8 cellular contexts compared by ENCODE assay signal in the genomic region with DNA sequence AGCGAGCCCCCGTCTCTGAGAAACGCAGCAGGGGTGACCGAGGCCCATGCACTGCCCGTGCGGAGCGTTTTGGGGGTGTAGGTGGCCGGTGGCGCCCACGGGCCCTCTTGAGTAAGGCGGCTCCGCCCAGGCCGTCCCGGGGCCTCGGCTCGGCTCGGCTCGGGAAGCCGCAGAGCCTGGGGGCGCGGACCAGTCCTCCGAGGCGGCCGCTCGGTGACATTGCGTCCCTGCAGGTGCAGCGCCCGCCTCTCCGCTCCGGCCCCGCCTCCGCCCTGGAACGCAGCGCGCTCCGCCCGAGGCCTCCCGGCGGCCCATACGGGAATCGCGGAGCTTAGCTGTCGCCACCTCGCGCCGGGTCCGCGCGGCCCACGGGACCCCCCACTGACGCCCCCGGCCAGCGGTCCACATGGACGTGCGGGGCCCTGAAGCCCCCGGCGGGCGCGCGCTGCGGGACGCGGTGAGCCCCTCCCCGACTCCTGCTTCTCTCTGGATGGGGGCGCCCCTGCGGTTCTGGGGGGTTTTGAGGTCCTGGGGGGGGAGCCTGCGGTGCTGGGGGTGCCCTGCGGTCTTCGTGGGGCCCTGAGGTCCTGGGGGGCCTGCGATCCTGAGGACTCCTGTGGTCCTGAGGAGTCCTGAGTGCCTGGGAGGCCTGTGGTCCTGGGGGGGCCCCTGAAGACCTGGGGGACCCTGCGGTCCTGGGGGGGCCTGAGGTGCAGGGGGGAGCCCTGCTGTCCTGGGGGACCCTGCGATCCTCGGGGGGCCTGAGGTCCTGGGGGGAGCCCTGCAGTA. TPM values are rescaled to one million over a fixed set of nuclear protein-coding genes. Genes with fewer than 3 reads are reported as not detected.
DNase-seq lines count a peak whose midpoint lies in the region; ATAC-seq and TF ChIP-seq lines count a peak whose summit lies in the region.

A gene (plus strand): TSS at position 314 of the 789 bp plus-strand sequence. CDS start 93 bp downstream, at position 407.

- H3K4me2 ChIP-seq in BLaER1 treated with 17β-estradiol and CSF1 and Interleukin-3, amounts not matched to agents 10 nM and 100 nM, result peak within 1 kb of the TSS; percentile 91 to 99 (median 97)

- ATAC-seq in GM19043 (IDR thresholded peaks at IDR 0.05; ENCODE audit: low read depth, unreplicated experiment) (peak; percentile 65), HG03196 (IDR thresholded peaks at IDR 0.05; ENCODE audit: unreplicated experiment) (peak; percentile 54), RWPE2 (ENCODE audit: low read depth) (peak; percentile 62), HG02840 (IDR thresholded peaks at IDR 0.05; ENCODE audit: low FRiP score, unreplicated experiment) (no peak)
- ATAC-seq in activated naive CD8-positive, alpha-beta T cell treated with anti-CD3 and anti-CD28 coated beads, Interleukin-2, amount 10 ng/mL, durations not matched to agents 7 days and 5 days (ENCODE audit: low read depth), result peak; percentile 88

- H3K27me3 Mint-ChIP-seq in activated naive CD8-positive, alpha-beta T cell treated with anti-CD3 and anti-CD28 coated beads, Interleukin-2, amount 10 ng/mL, durations not matched to agents 7 days and 5 days, result peaks cover 2% of the 10 kb centered on the region

- peaks cover 21% of the 10 kb centered on the region for H3K4me1 Mint-ChIP-seq in activated naive CD8-positive, alpha-beta T cell treated with anti-CD3 and anti-CD28 coated beads, Interleukin-2, amount 10 ng/mL, durations not matched to agents 7 days and 5 days

- peaks cover 0 to 17% (median 5%) of the 10 kb centered on the region in 11 experiments; a peak in 11 of 22 replicates for H3K27me3 ChIP-seq in BLaER1 treated with 17β-estradiol and CSF1 and Interleukin-3, amounts not matched to agents 10 nM and 100 nM
- no peaks in the 10 kb centered on the region for H3K27me3 ChIP-seq in RWPE2 (ENCODE audit: insufficient read depth, poor library complexity, severe bottlenecking)
- H3K27me3 ChIP-seq in prostate gland (replicated peaks; ENCODE audit: insufficient read depth), result no peaks in the 10 kb centered on the region

- peaks cover 0 to 11% (median 2%) of the 10 kb centered on the region in 11 experiments; a peak in 12 of 22 replicates for H3K36me3 ChIP-seq in BLaER1 treated with 17β-estradiol and CSF1 and Interleukin-3, amounts not matched to agents 10 nM and 100 nM
- H3K36me3 ChIP-seq in RWPE2 (ENCODE audit: low read depth) (peaks cover 19% of the 10 kb centered on the region), prostate gland (no peaks in the 10 kb centered on the region)

- peak within 1 kb of the TSS; percentile 32 to 71 (median 61); a peak in 21 of 22 replicates for H3K27ac ChIP-seq in BLaER1 treated with 17β-estradiol and CSF1 and Interleukin-3, amounts not matched to agents 10 nM and 100 nM
- H3K27ac ChIP-seq in RWPE2 (ENCODE audit: poor library complexity, severe bottlenecking) (peak within 1 kb of the TSS; percentile 93), prostate gland (peak within 1 kb of the TSS; percentile 81 to 88)

- WGBS in prostate gland, result 4% methylated on average over 20 of the region's 73 CpGs

- peak within 1 kb of the TSS; percentile 63 to 90 (median 78) for H3K9ac ChIP-seq in BLaER1 treated with 17β-estradiol and CSF1 and Interleukin-3, amounts not matched to agents 10 nM and 100 nM

- no peak for DNase-seq in RWPE2 (ENCODE audit: low spot score)
- DNase-seq in activated naive CD8-positive, alpha-beta T cell treated with anti-CD3 and anti-CD28 coated beads, Interleukin-2, amount 10 ng/mL, durations not matched to agents 7 days and 5 days, result peak; percentile 79
- DNase-seq in cardiac septum (ENCODE audit: low spot score), result peak; percentile 74
- DNase-seq in prostate gland (ENCODE audit: low spot score), result peak; percentile 56

- POLR2A ChIA-PET in activated naive CD8-positive, alpha-beta T cell treated with anti-CD3 and anti-CD28 coated beads, Interleukin-2, amount 10 ng/mL, durations not matched to agents 7 days and 5 days (lab: Charles Lee), result interaction anchor here (0.5 to 1.4 kb wide), 4 partner anchors 12 to 573 kb away, joined by 3 to 4 read pairs (median 4); no protein-coding TSS in a partner anchor

- peaks cover 2 to 65% (median 48%) of the 10 kb centered on the region in 11 experiments; a peak in 20 of 22 replicates for H4K20me1 ChIP-seq in BLaER1 treated with 17β-estradiol and CSF1 and Interleukin-3, amounts not matched to agents 10 nM and 100 nM

- H3K27ac Mint-ChIP-seq in activated naive CD8-positive, alpha-beta T cell treated with anti-CD3 and anti-CD28 coated beads, Interleukin-2, amount 10 ng/mL, durations not matched to agents 7 days and 5 days, result peak within 1 kb of the TSS; percentile 80

- peak; percentile 79 for TF ChIP-seq POLR2A in prostate gland (IDR thresholded peaks at IDR 0.05)

- H3K4me3 Mint-ChIP-seq in activated naive CD8-positive, alpha-beta T cell treated with anti-CD3 and anti-CD28 coated beads, Interleukin-2, amount 10 ng/mL, durations not matched to agents 7 days and 5 days, result peak within 1 kb of the TSS; percentile 75

- peaks cover 3% of the 10 kb centered on the region for H3K36me3 Mint-ChIP-seq in activated naive CD8-positive, alpha-beta T cell treated with anti-CD3 and anti-CD28 coated beads, Interleukin-2, amount 10 ng/mL, durations not matched to agents 7 days and 5 days

- H3K9me3 ChIP-seq in BLaER1 treated with 17β-estradiol and CSF1 and Interleukin-3, amounts not matched to agents 10 nM and 100 nM (replicated peaks in 1 of 11), result no peaks in the 10 kb centered on the region
- H3K9me3 ChIP-seq in RWPE2 (ENCODE audit: severe bottlenecking) (no peaks in the 10 kb centered on the region), prostate gland (no peaks in the 10 kb centered on the region)

- TF ChIP-seq CTCF in RWPE2 (IDR thresholded peaks at IDR 0.05; ENCODE audit: poor library complexity, severe bottlenecking) (peak; percentile 22), prostate gland (IDR thresholded peaks at IDR 0.05) (peak in 2 of 4 experiments; percentile 45 to 53)

- H3K9me3 Mint-ChIP-seq in activated naive CD8-positive, alpha-beta T cell treated with anti-CD3 and anti-CD28 coated beads, Interleukin-2, amount 10 ng/mL, durations not matched to agents 7 days and 5 days, result no peaks in the 10 kb centered on the region

- H3K4me3 ChIP-seq in BLaER1 treated with 17β-estradiol and CSF1 and Interleukin-3, amounts not matched to agents 10 nM and 100 nM, result peak within 1 kb of the TSS; percentile 56 to 73 (median 63)
- peak within 1 kb of the TSS; percentile 57 for H3K4me3 ChIP-seq in RWPE2 (ENCODE audit: severe bottlenecking)
- H3K4me3 ChIP-seq in prostate gland, result peak within 1 kb of the TSS; percentile 59 to 75

- intact Hi-C loops in cardiac septum (cut with DNase I), result no loop called here
- intact Hi-C loops in prostate gland (cut with DNase I), result no loop called here

- H3K4me1 ChIP-seq in BLaER1 treated with 17β-estradiol and CSF1 and Interleukin-3, amounts not matched to agents 10 nM and 100 nM, result peaks cover 25 to 43% (median 37%) of the 10 kb centered on the region in 10 experiments
- H3K4me1 ChIP-seq in RWPE2 (ENCODE audit: insufficient read depth, poor library complexity, severe bottlenecking), result peaks cover 28% of the 10 kb centered on the region
- H3K4me1 ChIP-seq in prostate gland (replicated peaks), result peaks cover 2% of the 10 kb centered on the region

RNA-seq across cellular contexts. Expression of the gene that starts here (rescaled TPM):
- 10 to 100 TPM; 14.0 to 18.0 TPM for total RNA-seq in activated naive CD8-positive, alpha-beta T cell treated with anti-CD3 and anti-CD28 coated beads, Interleukin-2, amount 10 ng/mL, durations not matched to agents 7 days and 5 days
- total RNA-seq in cardiac septum (7.9 TPM), prostate gland (10 to 100 TPM; 20.4 to 66.9 TPM)
